Comparison of ENCODE assay signal across 17 cellular contexts in the genomic region with DNA sequence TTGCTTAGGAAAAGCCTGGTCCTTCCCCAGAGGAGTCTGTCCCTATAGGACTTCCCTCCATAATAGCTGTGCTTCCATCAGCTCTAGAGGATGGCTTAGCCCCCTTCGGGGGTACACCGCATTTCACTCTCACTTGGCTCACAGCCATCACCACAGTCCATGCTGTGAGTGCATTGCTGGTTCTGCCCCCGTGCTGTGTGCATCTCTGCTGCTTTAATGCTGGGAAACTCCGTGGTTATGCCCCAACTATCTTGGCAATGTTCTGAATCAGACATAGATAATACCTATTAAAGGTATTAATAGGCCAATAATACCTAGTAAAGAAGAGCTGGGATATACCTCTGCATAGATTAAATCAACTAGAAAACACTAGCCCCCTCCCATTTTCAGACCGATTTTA. TPM values are rescaled to one million over a fixed set of nuclear protein-coding genes. Genes with fewer than 3 reads are reported as not detected.
DNase-seq lines count a peak whose midpoint lies in the region; ATAC-seq, FAIRE-seq and TF ChIP-seq lines count a peak whose summit lies in the region.
"Had no signal": no experiment of that assay in that cellular context is flagged by ENCODE, and none has a peak within 500 bp of the region (broad histone marks: within the 10 kb centered on the region; RNA-seq: fewer than 3 reads in every experiment).

No MANE protein-coding gene starts in this region.

- intact Hi-C loops in GM12878 (cut with micrococcal nuclease; ENCODE audit: unreplicated experiment): no loop called here
- intact Hi-C loops in activated CD4-positive, alpha-beta memory T cell treated with anti-CD3 and anti-CD28 coated beads for 36 hours (cut with micrococcal nuclease): no loop called here

- TF ChIP-seq EP300 in GM12878 (IDR thresholded peaks at IDR 0.05; ENCODE audit: borderline replicate concordance in 1 of 2, control insufficient read depth in 1 of 2, low read depth in 2 of 2, low read length in 2 of 2): no peak

- BruUV-seq in GM12878 (replicated peaks; lab: Mats Ljungman, UMichigan): no TSS peak

- SMC1A ChIA-PET in GM12878 (lab: Charles Lee; ENCODE audit: uncharacterized antibody, unreplicated experiment): interaction anchor here (0.5 to 1.2 kb wide), 3 partner anchors 15 to 303 kb away, joined by 3 to 5 read pairs (median 4); no protein-coding TSS in a partner anchor

- no peak overlapping the region for H3K4me3 Mint-ChIP-seq in activated CD4-positive, alpha-beta memory T cell treated with anti-CD3 and anti-CD28 coated beads for 36 hours
- H3K4me3 Mint-ChIP-seq: CD14-positive monocyte; CD8-positive, alpha-beta T cell had no signal

- H4K20me1 ChIP-seq in GM12878 (ENCODE audit: control insufficient read depth, insufficient read depth): no peaks in the 10 kb centered on the region

- no peaks in the 10 kb centered on the region for H3K27me3 ChIP-seq in GM12878 (replicated peaks in 1 of 2; ENCODE audit: control insufficient read depth in 2 of 2, insufficient read depth in 2 of 2, low read length in 1 of 2)

- peak; percentile 14 for FAIRE-seq in GM12892 (lab: Jason Lieb, UNC)
- FAIRE-seq in GM12878 (lab: Jason Lieb, UNC): no peak
- FAIRE-seq: A549, D721Med, H54 had no signal

- H3K4me1 Mint-ChIP-seq in activated CD4-positive, alpha-beta memory T cell treated with anti-CD3 and anti-CD28 coated beads for 36 hours (ENCODE audit: low read depth): no peaks in the 10 kb centered on the region

- H3K27ac ChIP-seq in HEK293 (ENCODE audit: extremely low read depth, low read depth, low read length) (no peak overlapping the region), GM12878 (ENCODE audit: control insufficient read depth, insufficient read depth) (no peak overlapping the region)
- H3K27ac ChIP-seq: A549, HL-60 had no signal

- H3K4me3 ChIP-seq in HEK293 (ENCODE audit: low read depth, low read length) (no peak overlapping the region), GM12878 (no peak overlapping the region)
- H3K4me3 ChIP-seq: A549 had no signal

- no peak overlapping the region for H2AFZ ChIP-seq in GM12878 (ENCODE audit: control insufficient read depth, low read depth, low read length)

- TF ChIP-seq POLR2A in GM12892 (IDR thresholded peaks at IDR 0.05; ENCODE audit: low read depth, low read length) (no peak), GM12878 (IDR thresholded peaks at IDR 0.05; ENCODE audit: low read depth, low read length) (no peak)

- POLR2A ChIA-PET in HEK293 (lab: Yijun Ruan, JAX): no interaction called here
- POLR2A ChIA-PET in GM12878 (lab: Charles Lee): no interaction called here
- POLR2A ChIA-PET in activated CD4-positive, alpha-beta memory T cell treated with anti-CD3 and anti-CD28 coated beads for 36 hours (lab: Charles Lee): no interaction called here

- H3K27me3 Mint-ChIP-seq in activated CD4-positive, alpha-beta memory T cell treated with anti-CD3 and anti-CD28 coated beads for 36 hours: no peaks in the 10 kb centered on the region

- no peak overlapping the region for H3K9ac ChIP-seq in GM12878 (ENCODE audit: control insufficient read depth, insufficient read depth, low read length)

- H3K27ac Mint-ChIP-seq in activated CD4-positive, alpha-beta memory T cell treated with anti-CD3 and anti-CD28 coated beads for 36 hours: no peak overlapping the region
- H3K27ac Mint-ChIP-seq: CD8-positive, alpha-beta T cell had no signal

- no peak for TF ChIP-seq RAD21 in GM12878 (IDR thresholded peaks at IDR 0.05; ENCODE audit: insufficient read depth, low read depth, low read length)

- in situ Hi-C loops in GM12878 (cut with MboI): no loop called here

- DNase-seq in GM12892 (ENCODE audit: insufficient read length): no peak
- DNase-seq in GM12878 (ENCODE audit: low read depth, low spot score): no peak
- no peak for DNase-seq in SKM-1 treated with dmso at 0.1 percent for 144 hours (lab: John Stamatoyannopoulos, UW; ENCODE audit: unreplicated experiment)
- no peak for DNase-seq in activated CD4-positive, alpha-beta memory T cell treated with anti-CD3 and anti-CD28 coated beads for 36 hours
- no peak for DNase-seq in NCI-H524 treated with DMSO at 0.1 percent for 48 hours (lab: John Stamatoyannopoulos, UW)
- DNase-seq: CD8-positive, alpha-beta T cell; COR-L47; DND-41; GF-D8 had no signal

- H3K9me3 ChIP-seq in HEK293 (ENCODE audit: control insufficient read depth, insufficient read depth, low read depth, low read length) (no peaks in the 10 kb centered on the region), GM12878 (replicated peaks; ENCODE audit: control insufficient read depth, insufficient read depth, low read length) (no peaks in the 10 kb centered on the region)
- H3K9me3 ChIP-seq: A549 had no signal

- no peak for TF ChIP-seq CTCF in HEK293 (tag by site-specific recombination; IDR thresholded peaks at IDR 0.05)
- TF ChIP-seq CTCF in GM12878 (IDR thresholded peaks at IDR 0.05 in 2 of 3, conservative IDR thresholded peaks at IDR 0.05 in 1 of 3; ENCODE audit: control insufficient read depth in 2 of 3, extremely low read depth in 1 of 3, insufficient read depth in 1 of 3, low read depth in 3 of 3, low read length in 3 of 3): no peak

- CTCF ChIA-PET in HEK293 (lab: Yijun Ruan, JAX): interaction anchor here (1.2 kb wide), 1 partner anchor 162 kb away, joined by 3 read pairs; no protein-coding TSS in a partner anchor
- CTCF ChIA-PET in GM12878 (lab: Yijun Ruan, JAX): interaction anchor here (1.1 to 2.2 kb wide), 4 partner anchors 9 to 304 kb away, joined by 3 to 8 read pairs (median 4); no protein-coding TSS in a partner anchor
- CTCF ChIA-PET in activated CD4-positive, alpha-beta memory T cell treated with anti-CD3 and anti-CD28 coated beads for 36 hours (lab: Charles Lee): interaction anchor here (1.8 kb wide), 1 partner anchor 296 kb away, joined by 5 read pairs; no protein-coding TSS in a partner anchor

- ATAC-seq in GM12878: peak; percentile 66
- no peak for ATAC-seq in HG02981 (IDR thresholded peaks at IDR 0.05; ENCODE audit: unreplicated experiment)
- ATAC-seq: A549; CD8-positive, alpha-beta T cell; HCT116 had no signal

- H3K4me2 ChIP-seq in GM12878 (ENCODE audit: control insufficient read depth, insufficient read depth): no peak overlapping the region
- H3K4me2 ChIP-seq: A549 had no signal

- H3K36me3 Mint-ChIP-seq in activated CD4-positive, alpha-beta memory T cell treated with anti-CD3 and anti-CD28 coated beads for 36 hours: peaks cover 17% of the 10 kb centered on the region

- H3K36me3 ChIP-seq in HEK293 (ENCODE audit: control insufficient read depth in 2 of 2, insufficient read depth in 1 of 2, low read length in 2 of 2) (peaks cover 0 to 19% of the 10 kb centered on the region in 2 experiments; a peak in 1 of 3 replicates), GM12878 (ENCODE audit: control insufficient read depth in 2 of 2, insufficient read depth in 2 of 2, low read length in 1 of 2) (no peaks in the 10 kb centered on the region; a peak in 1 of 4 replicates)

- H3K4me1 ChIP-seq in HEK293 (ENCODE audit: control insufficient read depth, insufficient read depth, low read length) (no peaks in the 10 kb centered on the region), GM12878 (ENCODE audit: control insufficient read depth, insufficient read depth, low read length) (no peaks in the 10 kb centered on the region)
- H3K4me1 ChIP-seq: A549 had no signal

- RAD21 ChIA-PET in GM12878 (lab: Charles Lee; ENCODE audit: unreplicated experiment): interaction anchor here (0.8 to 0.9 kb wide), 2 partner anchors 14 to 105 kb away, joined by 3 read pairs; no protein-coding TSS in a partner anchor

- 62% methylated on average over 5 of the region's 5 CpGs for WGBS in GM12878 (ENCODE audit: insufficient coverage, insufficient replicate concordance, low lambda C conversion rate, missing lambda C conversion rate)

- no peaks in the 10 kb centered on the region for H3K9me3 Mint-ChIP-seq in activated CD4-positive, alpha-beta memory T cell treated with anti-CD3 and anti-CD28 coated beads for 36 hours
- H3K9me3 Mint-ChIP-seq: CD8-positive, alpha-beta T cell had no signal

- no peaks in the 10 kb centered on the region for H3K79me2 ChIP-seq in GM12878 (ENCODE audit: control insufficient read depth, insufficient read depth, low read length)

TF ChIP-seq in HEK293, 187 proteins besides CTCF, POLR2A, EP300 and RAD21:
- TF ChIP-seq ZIC2 (tag by site-specific recombination; IDR thresholded peaks at IDR 0.05) (peak; percentile 38; the same call in 1 of the 2 replicates), ZNF266 (tag by site-specific recombination; IDR thresholded peaks at IDR 0.05; ENCODE audit: low read depth) (no peak)

TF ChIP-seq in GM12878, 131 proteins besides CTCF, POLR2A, EP300 and RAD21:
- TF ChIP-seq POLR2AphosphoS2 (IDR thresholded peaks at IDR 0.05; ENCODE audit: low read depth, low read length): no peak
- peak; percentile 30; the same call in 1 of the 2 replicates for TF ChIP-seq RUNX3 (IDR thresholded peaks at IDR 0.05; ENCODE audit: low read length)

RNA-seq across cellular contexts. Expression of gene SIAH1, which starts 58.3 kb away (rescaled TPM):
- polyA plus RNA-seq in GM12892 (2012; ENCODE audit: missing spikeins): 15.3 TPM
- 68.3 and 70.9 TPM in 2 replicates for total RNA-seq in GM12878 (2013; cell fraction: nucleolus; rRNA removed)
- total RNA-seq in GM12878 (2014; rRNA removed): 15.8 and 20.7 TPM in 2 replicates
- 14.0 and 14.8 TPM in 2 replicates for total RNA-seq in GM12878 (2014; rRNA removed; fragmentation: Illumina TruSeq; extraction: Trizol)
- 12.4 and 14.0 TPM in 2 replicates for total RNA-seq in GM12878 (2021)
- 9.1 TPM for polyA plus RNA-seq in GM12878 (2011; ENCODE audit: low read depth)
- 14.8 and 16.6 TPM in 2 replicates for polyA plus RNA-seq in GM12878 (2011; rRNA removed)
- 11.3 and 12.5 TPM in 2 replicates for polyA plus RNA-seq in GM12878 (2011; cell fraction: cytosol; rRNA removed)
- polyA plus RNA-seq in GM12878 (2011; cell fraction: nucleus; rRNA removed): 11.8 and 14.3 TPM in 2 replicates
- 11.7 and 12.2 TPM in 2 replicates for polyA plus RNA-seq in GM12878 (2012)
- 12.7 and 15.7 TPM in 2 replicates for polyA plus RNA-seq in GM12878 (2014; fragmentation: Illumina TruSeq; extraction: Trizol)
- 1 to 10 TPM; 5.1 to 6.4 TPM for polyA plus RNA-seq in GM12878 (2014; fragmentation: Nextera tagmentation; extraction: Ambion mirVana)
- 10.8 and 13.4 TPM in 2 replicates for polyA plus RNA-seq in GM12878 (2014; rRNA removed)
- 10 to 100 TPM; 13.7 to 21.1 TPM for polyA plus RNA-seq in GM12878 (2016; fragmentation: Nextera tagmentation; extraction: Ambion mirVana)
- polyA minus RNA-seq in GM12878 (2011; rRNA and poly(A)+ RNA removed): 23.6 and 25.3 TPM in 2 replicates
- 12.0 and 12.3 TPM in 2 replicates for polyA minus RNA-seq in GM12878 (2011; cell fraction: cytosol; rRNA and poly(A)+ RNA removed)
- polyA minus RNA-seq in GM12878 (2011; cell fraction: nucleus; rRNA and poly(A)+ RNA removed): 14.3 and 29.7 TPM in 2 replicates
- 10 to 100 TPM; 13.0 to 13.8 TPM for total RNA-seq in activated CD4-positive, alpha-beta memory T cell treated with anti-CD3 and anti-CD28 coated beads for 36 hours
